In genomic region chr14:61320806-61321384, GRCh38 we compare ENCODE assay signal across 8 cellular contexts. TPM values are rescaled to one million over a fixed set of nuclear protein-coding genes. Genes with fewer than 3 reads are reported as not detected.
A peak's percentile ranks its signal among the peaks of the same experiment; 100 is the strongest.
DNase-seq lines count a peak whose midpoint lies in the region; ATAC-seq and TF ChIP-seq lines count a peak whose summit lies in the region.

No MANE protein-coding gene starts in this region.

- no peaks in the 10 kb centered on the region for H3K9me3 Mint-ChIP-seq in activated CD8-positive, alpha-beta memory T cell treated with anti-CD3 and anti-CD28 coated beads, Interleukin-2, amount 10 ng/mL, durations not matched to agents 7 days and 5 days (ENCODE audit: low read depth)
- H3K9me3 Mint-ChIP-seq in brain = peaks cover 3 to 18% (median 5%) of the 10 kb centered on the region in 5 experiments

- TF ChIP-seq CTCF in brain (conservative IDR thresholded peaks at IDR 0.05) (no peak), liver (IDR thresholded peaks at IDR 0.05; ENCODE audit: low read depth, low read length, missing input control) (no peak), upper lobe of left lung (IDR thresholded peaks at IDR 0.05) (no peak)

- peaks cover 9 to 18% (median 14%) of the 10 kb centered on the region in 4 donors for H3K4me1 ChIP-seq in liver (ENCODE audit: control insufficient read depth in 4 of 4, insufficient read depth in 4 of 4, low read length in 3 of 4)
- peaks cover 0 to 15% (median 2%) of the 10 kb centered on the region in 4 donors for H3K4me1 ChIP-seq in upper lobe of left lung

- H3K27me3 ChIP-seq in liver (ENCODE audit: control insufficient read depth in 4 of 4, insufficient read depth in 4 of 4, low read length in 3 of 4) = no peaks in the 10 kb centered on the region
- no peaks in the 10 kb centered on the region for H3K27me3 ChIP-seq in upper lobe of left lung

- H3K4me3 ChIP-seq in liver (ENCODE audit: low read depth in 1 of 3, low read length in 3 of 3) = peak overlapping the region; percentile 11 to 71 (median 69)
- peak overlapping the region; percentile 65 to 87 (median 78) for H3K4me3 ChIP-seq in upper lobe of left lung

- H3K4me3 Mint-ChIP-seq in activated CD8-positive, alpha-beta memory T cell treated with anti-CD3 and anti-CD28 coated beads, Interleukin-2, amount 10 ng/mL, durations not matched to agents 7 days and 5 days = peak overlapping the region; percentile 97
- peak overlapping the region in 4 of 5 experiments; percentile 64 to 80 (median 78) for H3K4me3 Mint-ChIP-seq in brain

- ATAC-seq in activated CD8-positive, alpha-beta memory T cell treated with anti-CD3 and anti-CD28 coated beads, Interleukin-2, amount 10 ng/mL, durations not matched to agents 7 days and 5 days = no peak
- ATAC-seq in upper lobe of left lung (ENCODE audit: low FRiP score in 2 of 2) (peak in 1 of 2 donors; percentile 2), GM21576 (IDR thresholded peaks at IDR 0.05; ENCODE audit: unreplicated experiment) (no peak)

- CTCF ChIA-PET in activated CD8-positive, alpha-beta memory T cell treated with anti-CD3 and anti-CD28 coated beads, Interleukin-2, amount 10 ng/mL, durations not matched to agents 7 days and 5 days (lab: Charles Lee) = interaction anchor here (1.0 to 3.4 kb wide), 11 partner anchors 10 to 135 kb away, joined by 3 to 24 read pairs (median 5); partner anchors contain the start of gene TMEM30B

- peak overlapping the region; percentile 41 for H3K27ac Mint-ChIP-seq in activated CD8-positive, alpha-beta memory T cell treated with anti-CD3 and anti-CD28 coated beads, Interleukin-2, amount 10 ng/mL, durations not matched to agents 7 days and 5 days
- no peak overlapping the region for H3K27ac Mint-ChIP-seq in brain

- no peak for TF ChIP-seq EP300 in upper lobe of left lung (IDR thresholded peaks at IDR 0.05)

- peak overlapping the region; percentile 72 to 82 for H3K27ac ChIP-seq in liver (ENCODE audit: low read depth in 1 of 2, low read length in 2 of 2)
- H3K27ac ChIP-seq in upper lobe of left lung = peak overlapping the region; percentile 89 to 93 (median 92)

- peaks cover 33% of the 10 kb centered on the region for H3K36me3 Mint-ChIP-seq in activated CD8-positive, alpha-beta memory T cell treated with anti-CD3 and anti-CD28 coated beads, Interleukin-2, amount 10 ng/mL, durations not matched to agents 7 days and 5 days
- H3K36me3 Mint-ChIP-seq in brain = no peaks in the 10 kb centered on the region

- H3K9ac ChIP-seq in liver (ENCODE audit: low read depth in 1 of 2, low read length in 2 of 2) = no peak overlapping the region

- no peak for TF ChIP-seq RAD21 in liver (IDR thresholded peaks at IDR 0.05)

- no peaks in the 10 kb centered on the region for H3K9me3 ChIP-seq in liver (ENCODE audit: control insufficient read depth in 4 of 4, low read length in 3 of 4)
- no peaks in the 10 kb centered on the region for H3K9me3 ChIP-seq in upper lobe of left lung

- TF ChIP-seq POLR2A in upper lobe of left lung (IDR thresholded peaks at IDR 0.05) = no peak

- H3K36me3 ChIP-seq in liver (ENCODE audit: control insufficient read depth in 4 of 4, insufficient read depth in 3 of 4, low read depth in 1 of 4, low read length in 3 of 4) (no peaks in the 10 kb centered on the region), upper lobe of left lung (no peaks in the 10 kb centered on the region)

- peaks cover 21% of the 10 kb centered on the region for H3K4me1 Mint-ChIP-seq in activated CD8-positive, alpha-beta memory T cell treated with anti-CD3 and anti-CD28 coated beads, Interleukin-2, amount 10 ng/mL, durations not matched to agents 7 days and 5 days
- peaks cover 6% of the 10 kb centered on the region for H3K4me1 Mint-ChIP-seq in brain

- no peaks in the 10 kb centered on the region for H3K27me3 Mint-ChIP-seq in activated CD8-positive, alpha-beta memory T cell treated with anti-CD3 and anti-CD28 coated beads, Interleukin-2, amount 10 ng/mL, durations not matched to agents 7 days and 5 days
- peaks cover 42% of the 10 kb centered on the region for H3K27me3 Mint-ChIP-seq in brain

- 29% methylated on average over 29 of the region's 29 CpGs for WGBS in liver
- 32 to 41% methylated on average over 11 to 29 of the region's 29 CpGs for WGBS in upper lobe of left lung, 2 donors

- no peak for DNase-seq in activated CD8-positive, alpha-beta memory T cell treated with anti-CD3 and anti-CD28 coated beads, Interleukin-2, amount 10 ng/mL, durations not matched to agents 7 days and 5 days
- DNase-seq in activated CD8-positive, alpha-beta memory T cell treated with anti-CD3 and anti-CD28 coated beads, Interleukin-2, amount 50 U/mL, for 4 hours = no peak
- DNase-seq in upper lobe of left lung = peak in 1 of 2 donors; percentile 21
- DNase-seq in SKM-1 (lab: John Stamatoyannopoulos, UW; ENCODE audit: unreplicated experiment) = no peak
- DNase-seq in AG08396 (ENCODE audit: low spot score) = no peak

TF ChIP-seq in liver, 16 proteins besides CTCF, POLR2A, EP300 and RAD21:
- no peak for TF ChIP-seq RXRA (IDR thresholded peaks at IDR 0.05)
- no peak for TF ChIP-seq ZBTB33 (IDR thresholded peaks at IDR 0.05)
- peak; percentile 13 for TF ChIP-seq NR2F2 (IDR thresholded peaks at IDR 0.05)

RNA-seq across cellular contexts. Expression of gene PRKCH, which starts 0.5 kb away (rescaled TPM):
- total RNA-seq in activated CD8-positive, alpha-beta memory T cell treated with anti-CD3 and anti-CD28 coated beads, Interleukin-2, amount 10 ng/mL, durations not matched to agents 7 days and 5 days = 100 to 1,000 TPM; 304 to 312 TPM
- polyA plus RNA-seq in brain (ENCODE audit: insufficient read depth, low read depth, low replicate concordance) (8.7 TPM), liver (1 to 10 TPM; 3.9 to 4.7 TPM)
- total RNA-seq in liver (10 to 100 TPM in 1 of 2 donors, 1 to 10 TPM in 1; 9.3 to 13.7 TPM), upper lobe of left lung (100 to 1,000 TPM in 1 of 6 donors, 10 to 100 TPM in 5; 54.0 to 102 (median 76.6) TPM)

RNA-seq across cellular contexts. Expression of gene TMEM30B, which starts 39.8 kb away (rescaled TPM):
- total RNA-seq in activated CD8-positive, alpha-beta memory T cell treated with anti-CD3 and anti-CD28 coated beads, Interleukin-2, amount 10 ng/mL, durations not matched to agents 7 days and 5 days = 1 to 10 TPM in 1 of 2 experiments, under 1 TPM in 1; 0.70 to 1.3 TPM
- polyA plus RNA-seq in brain (ENCODE audit: insufficient read depth, low read depth, low replicate concordance) = 7.1 TPM
- 1 to 10 TPM; 3.9 to 7.3 TPM for total RNA-seq in liver
- 1 to 10 TPM; 3.0 to 7.4 TPM for polyA plus RNA-seq in liver
- 10 to 100 TPM; 15.7 to 59.7 (median 26.4) TPM for total RNA-seq in upper lobe of left lung
